1 cellular context compared by ENCODE assay signal in the genomic region with DNA sequence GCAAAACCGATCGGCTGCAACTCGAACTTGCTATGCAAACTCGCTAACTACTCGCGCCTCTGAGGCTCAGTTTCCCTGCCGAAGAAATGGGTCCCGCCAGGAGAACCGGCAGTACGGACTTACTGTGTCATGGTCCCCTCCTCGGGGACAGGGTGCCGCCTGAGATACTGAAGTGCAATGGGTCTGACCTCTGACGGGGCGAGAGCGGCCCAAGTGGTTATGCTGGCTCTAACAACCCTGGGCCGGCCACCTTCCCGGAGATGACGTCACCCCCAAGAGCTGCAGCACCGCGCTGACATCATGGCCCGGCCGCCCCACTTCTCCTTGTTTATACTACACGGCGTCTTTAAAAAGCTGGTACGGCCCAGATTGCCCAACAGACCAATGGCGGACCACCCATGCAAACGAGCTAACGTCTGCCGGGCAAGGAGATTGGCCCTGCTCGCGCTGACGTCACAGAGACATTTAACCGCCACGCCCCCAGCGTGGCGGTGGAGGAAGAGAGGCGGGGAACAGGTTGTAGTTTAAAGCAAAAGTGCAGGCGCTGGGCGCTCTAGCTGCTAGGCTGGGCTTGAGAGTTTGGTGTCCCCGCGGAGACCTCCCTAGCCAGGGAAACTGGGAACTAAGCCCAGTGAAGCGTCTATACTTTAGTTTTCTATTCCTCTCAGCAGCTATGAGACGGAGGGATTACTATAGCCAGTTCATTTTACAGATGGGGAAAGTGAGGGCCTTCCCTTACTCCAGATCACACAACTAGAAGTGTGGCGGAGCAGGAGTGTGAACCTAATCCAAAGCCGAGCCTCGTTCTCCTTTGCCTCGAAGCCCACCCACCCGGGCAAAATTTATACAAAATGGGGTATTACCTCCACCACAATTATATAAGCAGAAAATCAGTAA.
TF ChIP-seq lines count a peak whose summit lies in the region.

No MANE protein-coding gene starts in this region.

TF ChIP-seq in HepG2, 621 proteins besides CTCF, POLR2A, EP300 and RAD21 (continued from another document and continues in another):
- TF ChIP-seq, protein P1, sequence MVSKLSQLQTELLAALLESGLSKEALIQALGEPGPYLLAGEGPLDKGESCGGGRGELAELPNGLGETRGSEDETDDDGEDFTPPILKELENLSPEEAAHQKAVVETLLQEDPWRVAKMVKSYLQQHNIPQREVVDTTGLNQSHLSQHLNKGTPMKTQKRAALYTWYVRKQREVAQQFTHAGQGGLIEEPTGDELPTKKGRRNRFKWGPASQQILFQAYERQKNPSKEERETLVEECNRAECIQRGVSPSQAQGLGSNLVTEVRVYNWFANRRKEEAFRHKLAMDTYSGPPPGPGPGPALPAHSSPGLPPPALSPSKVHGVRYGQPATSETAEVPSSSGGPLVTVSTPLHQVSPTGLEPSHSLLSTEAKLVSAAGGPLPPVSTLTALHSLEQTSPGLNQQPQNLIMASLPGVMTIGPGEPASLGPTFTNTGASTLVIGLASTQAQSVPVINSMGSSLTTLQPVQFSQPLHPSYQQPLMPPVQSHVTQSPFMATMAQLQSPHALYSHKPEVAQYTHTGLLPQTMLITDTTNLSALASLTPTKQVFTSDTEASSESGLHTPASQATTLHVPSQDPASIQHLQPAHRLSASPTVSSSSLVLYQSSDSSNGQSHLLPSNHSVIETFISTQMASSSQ (IDR thresholded peaks at IDR 0.05; ENCODE audit: low read depth) = no peak; the same call in 1 of the 2 replicates
- TF ChIP-seq, protein P1 (CRISPR knock-in tag; IDR thresholded peaks at IDR 0.05; ENCODE audit: borderline replicate concordance) = 0 out of 2 replicates have a peak, but pooled peaks have one; percentile 40
- TF ChIP-seq ZNF563 (CRISPR knock-in tag; IDR thresholded peaks at IDR 0.05) (no peak), FOXA3 (CRISPR knock-in tag; IDR thresholded peaks at IDR 0.05) (peak; percentile 80), HNF4G (IDR thresholded peaks at IDR 0.05; ENCODE audit: borderline replicate concordance, low read depth, low read length) (no peak), HNF4G (CRISPR knock-in tag; IDR thresholded peaks at IDR 0.05; ENCODE audit: borderline replicate concordance, low read depth) (no peak), BCL6 (CRISPR knock-in tag; IDR thresholded peaks at IDR 0.05) (no peak), RARA (CRISPR knock-in tag; IDR thresholded peaks at IDR 0.05) (no peak), NR2F2 (IDR thresholded peaks at IDR 0.05; ENCODE audit: borderline replicate concordance, low read depth) (no peak), ZFP36 (IDR thresholded peaks at IDR 0.05; ENCODE audit: borderline replicate concordance, low read depth, low read length, partially characterized antibody) (no peak), ISX (CRISPR knock-in tag; conservative IDR thresholded peaks at IDR 0.05) (no peak), FOXA1 (IDR thresholded peaks at IDR 0.05) (no peak), FOXA1 (CRISPR knock-in tag; IDR thresholded peaks at IDR 0.05) (peak; percentile 62), ZNF558 (CRISPR knock-in tag; IDR thresholded peaks at IDR 0.05; ENCODE audit: borderline replicate concordance) (no peak), ZNF3 (CRISPR knock-in tag; IDR thresholded peaks at IDR 0.05) (no peak), FOSL1 (CRISPR knock-in tag; IDR thresholded peaks at IDR 0.05; ENCODE audit: borderline replicate concordance) (no peak), CENPT (CRISPR knock-in tag; IDR thresholded peaks at IDR 0.05; ENCODE audit: low read depth) (no peak), CENPX (CRISPR knock-in tag; IDR thresholded peaks at IDR 0.05) (no peak), ZNF30 (CRISPR knock-in tag; IDR thresholded peaks at IDR 0.05) (no peak), ZNF788 (CRISPR knock-in tag; IDR thresholded peaks at IDR 0.05; ENCODE audit: borderline replicate concordance) (0 out of 2 replicates have a peak, but pooled peaks have one; percentile 29), TEAD2 (CRISPR knock-in tag; IDR thresholded peaks at IDR 0.05) (no peak), TBX2 (CRISPR knock-in tag; IDR thresholded peaks at IDR 0.05; ENCODE audit: borderline replicate concordance) (no peak), NFKBIZ (CRISPR knock-in tag; IDR thresholded peaks at IDR 0.05) (no peak), ZNF749 (CRISPR knock-in tag; IDR thresholded peaks at IDR 0.05; ENCODE audit: borderline replicate concordance) (no peak), HES4 (CRISPR knock-in tag; IDR thresholded peaks at IDR 0.05; ENCODE audit: borderline replicate concordance) (no peak)
- TF ChIP-seq, protein P2, sequence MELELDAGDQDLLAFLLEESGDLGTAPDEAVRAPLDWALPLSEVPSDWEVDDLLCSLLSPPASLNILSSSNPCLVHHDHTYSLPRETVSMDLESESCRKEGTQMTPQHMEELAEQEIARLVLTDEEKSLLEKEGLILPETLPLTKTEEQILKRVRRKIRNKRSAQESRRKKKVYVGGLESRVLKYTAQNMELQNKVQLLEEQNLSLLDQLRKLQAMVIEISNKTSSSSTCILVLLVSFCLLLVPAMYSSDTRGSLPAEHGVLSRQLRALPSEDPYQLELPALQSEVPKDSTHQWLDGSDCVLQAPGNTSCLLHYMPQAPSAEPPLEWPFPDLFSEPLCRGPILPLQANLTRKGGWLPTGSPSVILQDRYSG (CRISPR knock-in tag; IDR thresholded peaks at IDR 0.05) = no peak
- TF ChIP-seq, protein P3, sequence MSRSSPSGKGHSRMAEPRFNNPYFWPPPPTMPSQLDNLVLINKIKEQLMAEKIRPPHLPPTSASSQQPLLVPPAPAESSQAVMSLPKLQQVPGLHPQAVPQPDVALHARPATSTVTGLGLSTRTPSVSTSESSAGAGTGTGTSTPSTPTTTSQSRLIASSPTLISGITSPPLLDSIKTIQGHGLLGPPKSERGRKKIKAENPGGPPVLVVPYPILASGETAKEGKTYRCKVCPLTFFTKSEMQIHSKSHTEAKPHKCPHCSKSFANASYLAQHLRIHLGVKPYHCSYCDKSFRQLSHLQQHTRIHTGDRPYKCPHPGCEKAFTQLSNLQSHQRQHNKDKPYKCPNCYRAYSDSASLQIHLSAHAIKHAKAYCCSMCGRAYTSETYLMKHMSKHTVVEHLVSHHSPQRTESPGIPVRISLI (CRISPR knock-in tag; IDR thresholded peaks at IDR 0.05; ENCODE audit: borderline replicate concordance) = peak; percentile 10
- TF ChIP-seq, protein P4, sequence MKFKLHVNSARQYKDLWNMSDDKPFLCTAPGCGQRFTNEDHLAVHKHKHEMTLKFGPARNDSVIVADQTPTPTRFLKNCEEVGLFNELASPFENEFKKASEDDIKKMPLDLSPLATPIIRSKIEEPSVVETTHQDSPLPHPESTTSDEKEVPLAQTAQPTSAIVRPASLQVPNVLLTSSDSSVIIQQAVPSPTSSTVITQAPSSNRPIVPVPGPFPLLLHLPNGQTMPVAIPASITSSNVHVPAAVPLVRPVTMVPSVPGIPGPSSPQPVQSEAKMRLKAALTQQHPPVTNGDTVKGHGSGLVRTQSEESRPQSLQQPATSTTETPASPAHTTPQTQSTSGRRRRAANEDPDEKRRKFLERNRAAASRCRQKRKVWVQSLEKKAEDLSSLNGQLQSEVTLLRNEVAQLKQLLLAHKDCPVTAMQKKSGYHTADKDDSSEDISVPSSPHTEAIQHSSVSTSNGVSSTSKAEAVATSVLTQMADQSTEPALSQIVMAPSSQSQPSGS (CRISPR knock-in tag; IDR thresholded peaks at IDR 0.05) = peak; percentile 93
- TF ChIP-seq, protein P5, sequence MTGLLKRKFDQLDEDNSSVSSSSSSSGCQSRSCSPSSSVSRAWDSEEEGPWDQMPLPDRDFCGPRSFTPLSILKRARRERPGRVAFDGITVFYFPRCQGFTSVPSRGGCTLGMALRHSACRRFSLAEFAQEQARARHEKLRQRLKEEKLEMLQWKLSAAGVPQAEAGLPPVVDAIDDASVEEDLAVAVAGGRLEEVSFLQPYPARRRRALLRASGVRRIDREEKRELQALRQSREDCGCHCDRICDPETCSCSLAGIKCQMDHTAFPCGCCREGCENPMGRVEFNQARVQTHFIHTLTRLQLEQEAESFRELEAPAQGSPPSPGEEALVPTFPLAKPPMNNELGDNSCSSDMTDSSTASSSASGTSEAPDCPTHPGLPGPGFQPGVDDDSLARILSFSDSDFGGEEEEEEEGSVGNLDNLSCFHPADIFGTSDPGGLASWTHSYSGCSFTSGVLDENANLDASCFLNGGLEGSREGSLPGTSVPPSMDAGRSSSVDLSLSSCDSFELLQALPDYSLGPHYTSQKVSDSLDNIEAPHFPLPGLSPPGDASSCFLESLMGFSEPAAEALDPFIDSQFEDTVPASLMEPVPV (CRISPR knock-in tag; IDR thresholded peaks at IDR 0.05) = no peak
- TF ChIP-seq, protein P6, sequence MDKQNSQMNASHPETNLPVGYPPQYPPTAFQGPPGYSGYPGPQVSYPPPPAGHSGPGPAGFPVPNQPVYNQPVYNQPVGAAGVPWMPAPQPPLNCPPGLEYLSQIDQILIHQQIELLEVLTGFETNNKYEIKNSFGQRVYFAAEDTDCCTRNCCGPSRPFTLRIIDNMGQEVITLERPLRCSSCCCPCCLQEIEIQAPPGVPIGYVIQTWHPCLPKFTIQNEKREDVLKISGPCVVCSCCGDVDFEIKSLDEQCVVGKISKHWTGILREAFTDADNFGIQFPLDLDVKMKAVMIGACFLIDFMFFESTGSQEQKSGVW (CRISPR knock-in tag; IDR thresholded peaks at IDR 0.05; ENCODE audit: borderline replicate concordance) = no peak
- TF ChIP-seq, protein P7, sequence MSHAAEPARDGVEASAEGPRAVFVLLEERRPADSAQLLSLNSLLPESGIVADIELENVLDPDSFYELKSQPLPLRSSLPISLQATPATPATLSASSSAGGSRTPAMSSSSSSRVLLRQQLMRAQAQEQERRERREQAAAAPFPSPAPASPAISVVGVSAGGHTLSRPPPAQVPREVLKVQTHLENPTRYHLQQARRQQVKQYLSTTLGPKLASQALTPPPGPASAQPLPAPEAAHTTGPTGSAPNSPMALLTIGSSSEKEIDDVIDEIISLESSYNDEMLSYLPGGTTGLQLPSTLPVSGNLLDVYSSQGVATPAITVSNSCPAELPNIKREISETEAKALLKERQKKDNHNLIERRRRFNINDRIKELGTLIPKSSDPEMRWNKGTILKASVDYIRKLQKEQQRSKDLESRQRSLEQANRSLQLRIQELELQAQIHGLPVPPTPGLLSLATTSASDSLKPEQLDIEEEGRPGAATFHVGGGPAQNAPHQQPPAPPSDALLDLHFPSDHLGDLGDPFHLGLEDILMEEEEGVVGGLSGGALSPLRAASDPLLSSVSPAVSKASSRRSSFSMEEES (CRISPR knock-in tag; IDR thresholded peaks at IDR 0.05) = 0 out of 2 replicates have a peak, but pooled peaks have one; percentile 31
- TF ChIP-seq, protein P8, sequence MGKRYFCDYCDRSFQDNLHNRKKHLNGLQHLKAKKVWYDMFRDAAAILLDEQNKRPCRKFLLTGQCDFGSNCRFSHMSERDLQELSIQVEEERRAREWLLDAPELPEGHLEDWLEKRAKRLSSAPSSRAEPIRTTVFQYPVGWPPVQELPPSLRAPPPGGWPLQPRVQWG (CRISPR knock-in tag; IDR thresholded peaks at IDR 0.05; ENCODE audit: borderline replicate concordance, low read depth) = no peak
- TF ChIP-seq, protein P9, sequence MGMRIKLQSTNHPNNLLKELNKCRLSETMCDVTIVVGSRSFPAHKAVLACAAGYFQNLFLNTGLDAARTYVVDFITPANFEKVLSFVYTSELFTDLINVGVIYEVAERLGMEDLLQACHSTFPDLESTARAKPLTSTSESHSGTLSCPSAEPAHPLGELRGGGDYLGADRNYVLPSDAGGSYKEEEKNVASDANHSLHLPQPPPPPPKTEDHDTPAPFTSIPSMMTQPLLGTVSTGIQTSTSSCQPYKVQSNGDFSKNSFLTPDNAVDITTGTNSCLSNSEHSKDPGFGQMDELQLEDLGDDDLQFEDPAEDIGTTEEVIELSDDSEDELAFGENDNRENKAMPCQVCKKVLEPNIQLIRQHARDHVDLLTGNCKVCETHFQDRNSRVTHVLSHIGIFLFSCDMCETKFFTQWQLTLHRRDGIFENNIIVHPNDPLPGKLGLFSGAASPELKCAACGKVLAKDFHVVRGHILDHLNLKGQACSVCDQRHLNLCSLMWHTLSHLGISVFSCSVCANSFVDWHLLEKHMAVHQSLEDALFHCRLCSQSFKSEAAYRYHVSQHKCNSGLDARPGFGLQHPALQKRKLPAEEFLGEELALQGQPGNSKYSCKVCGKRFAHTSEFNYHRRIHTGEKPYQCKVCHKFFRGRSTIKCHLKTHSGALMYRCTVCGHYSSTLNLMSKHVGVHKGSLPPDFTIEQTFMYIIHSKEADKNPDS (CRISPR knock-in tag; IDR thresholded peaks at IDR 0.05) = no peak
- TF ChIP-seq, protein P10, sequence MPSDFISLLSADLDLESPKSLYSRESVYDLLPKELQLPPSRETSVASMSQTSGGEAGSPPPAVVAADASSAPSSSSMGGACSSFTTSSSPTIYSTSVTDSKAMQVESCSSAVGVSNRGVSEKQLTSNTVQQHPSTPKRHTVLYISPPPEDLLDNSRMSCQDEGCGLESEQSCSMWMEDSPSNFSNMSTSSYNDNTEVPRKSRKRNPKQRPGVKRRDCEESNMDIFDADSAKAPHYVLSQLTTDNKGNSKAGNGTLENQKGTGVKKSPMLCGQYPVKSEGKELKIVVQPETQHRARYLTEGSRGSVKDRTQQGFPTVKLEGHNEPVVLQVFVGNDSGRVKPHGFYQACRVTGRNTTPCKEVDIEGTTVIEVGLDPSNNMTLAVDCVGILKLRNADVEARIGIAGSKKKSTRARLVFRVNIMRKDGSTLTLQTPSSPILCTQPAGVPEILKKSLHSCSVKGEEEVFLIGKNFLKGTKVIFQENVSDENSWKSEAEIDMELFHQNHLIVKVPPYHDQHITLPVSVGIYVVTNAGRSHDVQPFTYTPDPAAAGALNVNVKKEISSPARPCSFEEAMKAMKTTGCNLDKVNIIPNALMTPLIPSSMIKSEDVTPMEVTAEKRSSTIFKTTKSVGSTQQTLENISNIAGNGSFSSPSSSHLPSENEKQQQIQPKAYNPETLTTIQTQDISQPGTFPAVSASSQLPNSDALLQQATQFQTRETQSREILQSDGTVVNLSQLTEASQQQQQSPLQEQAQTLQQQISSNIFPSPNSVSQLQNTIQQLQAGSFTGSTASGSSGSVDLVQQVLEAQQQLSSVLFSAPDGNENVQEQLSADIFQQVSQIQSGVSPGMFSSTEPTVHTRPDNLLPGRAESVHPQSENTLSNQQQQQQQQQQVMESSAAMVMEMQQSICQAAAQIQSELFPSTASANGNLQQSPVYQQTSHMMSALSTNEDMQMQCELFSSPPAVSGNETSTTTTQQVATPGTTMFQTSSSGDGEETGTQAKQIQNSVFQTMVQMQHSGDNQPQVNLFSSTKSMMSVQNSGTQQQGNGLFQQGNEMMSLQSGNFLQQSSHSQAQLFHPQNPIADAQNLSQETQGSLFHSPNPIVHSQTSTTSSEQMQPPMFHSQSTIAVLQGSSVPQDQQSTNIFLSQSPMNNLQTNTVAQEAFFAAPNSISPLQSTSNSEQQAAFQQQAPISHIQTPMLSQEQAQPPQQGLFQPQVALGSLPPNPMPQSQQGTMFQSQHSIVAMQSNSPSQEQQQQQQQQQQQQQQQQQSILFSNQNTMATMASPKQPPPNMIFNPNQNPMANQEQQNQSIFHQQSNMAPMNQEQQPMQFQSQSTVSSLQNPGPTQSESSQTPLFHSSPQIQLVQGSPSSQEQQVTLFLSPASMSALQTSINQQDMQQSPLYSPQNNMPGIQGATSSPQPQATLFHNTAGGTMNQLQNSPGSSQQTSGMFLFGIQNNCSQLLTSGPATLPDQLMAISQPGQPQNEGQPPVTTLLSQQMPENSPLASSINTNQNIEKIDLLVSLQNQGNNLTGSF (CRISPR knock-in tag; IDR thresholded peaks at IDR 0.05) = no peak
